In genomic region chr15:56933420-56934210, GRCh38 we compare ENCODE assay signal across 1 cellular context.
TF ChIP-seq lines count a peak whose summit lies in the region.

No MANE protein-coding gene starts in this region.

TF ChIP-seq in IMR-90, 13 proteins besides CTCF, POLR2A, EP300 and RAD21:
- peak; percentile 55; the same call in 1 of the 2 replicates for TF ChIP-seq MAFK (IDR thresholded peaks at IDR 0.05; ENCODE audit: low read depth, low read length)
- TF ChIP-seq NFE2L2 (IDR thresholded peaks at IDR 0.05; ENCODE audit: low read depth, low read length) = no peak
